In genomic region chr1:35886606-35887431, GRCh38 we compare ENCODE assay signal across 1 cellular context.
TF ChIP-seq lines count a peak whose summit lies in the region.

No MANE protein-coding gene starts in this region.

TF ChIP-seq in SK-N-SH, 30 proteins besides CTCF, POLR2A, EP300 and RAD21 (continued from another document):
- TF ChIP-seq, protein P1, sequence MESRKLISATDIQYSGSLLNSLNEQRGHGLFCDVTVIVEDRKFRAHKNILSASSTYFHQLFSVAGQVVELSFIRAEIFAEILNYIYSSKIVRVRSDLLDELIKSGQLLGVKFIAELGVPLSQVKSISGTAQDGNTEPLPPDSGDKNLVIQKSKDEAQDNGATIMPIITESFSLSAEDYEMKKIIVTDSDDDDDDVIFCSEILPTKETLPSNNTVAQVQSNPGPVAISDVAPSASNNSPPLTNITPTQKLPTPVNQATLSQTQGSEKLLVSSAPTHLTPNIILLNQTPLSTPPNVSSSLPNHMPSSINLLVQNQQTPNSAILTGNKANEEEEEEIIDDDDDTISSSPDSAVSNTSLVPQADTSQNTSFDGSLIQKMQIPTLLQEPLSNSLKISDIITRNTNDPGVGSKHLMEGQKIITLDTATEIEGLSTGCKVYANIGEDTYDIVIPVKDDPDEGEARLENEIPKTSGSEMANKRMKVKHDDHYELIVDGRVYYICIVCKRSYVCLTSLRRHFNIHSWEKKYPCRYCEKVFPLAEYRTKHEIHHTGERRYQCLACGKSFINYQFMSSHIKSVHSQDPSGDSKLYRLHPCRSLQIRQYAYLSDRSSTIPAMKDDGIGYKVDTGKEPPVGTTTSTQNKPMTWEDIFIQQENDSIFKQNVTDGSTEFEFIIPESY (IDR thresholded peaks at IDR 0.05; ENCODE audit: borderline replicate concordance, low read depth) = no peak
- TF ChIP-seq, protein P2, sequence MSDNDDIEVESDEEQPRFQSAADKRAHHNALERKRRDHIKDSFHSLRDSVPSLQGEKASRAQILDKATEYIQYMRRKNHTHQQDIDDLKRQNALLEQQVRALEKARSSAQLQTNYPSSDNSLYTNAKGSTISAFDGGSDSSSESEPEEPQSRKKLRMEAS (IDR thresholded peaks at IDR 0.05; ENCODE audit: low read depth) = no peak
- TF ChIP-seq, protein P3, sequence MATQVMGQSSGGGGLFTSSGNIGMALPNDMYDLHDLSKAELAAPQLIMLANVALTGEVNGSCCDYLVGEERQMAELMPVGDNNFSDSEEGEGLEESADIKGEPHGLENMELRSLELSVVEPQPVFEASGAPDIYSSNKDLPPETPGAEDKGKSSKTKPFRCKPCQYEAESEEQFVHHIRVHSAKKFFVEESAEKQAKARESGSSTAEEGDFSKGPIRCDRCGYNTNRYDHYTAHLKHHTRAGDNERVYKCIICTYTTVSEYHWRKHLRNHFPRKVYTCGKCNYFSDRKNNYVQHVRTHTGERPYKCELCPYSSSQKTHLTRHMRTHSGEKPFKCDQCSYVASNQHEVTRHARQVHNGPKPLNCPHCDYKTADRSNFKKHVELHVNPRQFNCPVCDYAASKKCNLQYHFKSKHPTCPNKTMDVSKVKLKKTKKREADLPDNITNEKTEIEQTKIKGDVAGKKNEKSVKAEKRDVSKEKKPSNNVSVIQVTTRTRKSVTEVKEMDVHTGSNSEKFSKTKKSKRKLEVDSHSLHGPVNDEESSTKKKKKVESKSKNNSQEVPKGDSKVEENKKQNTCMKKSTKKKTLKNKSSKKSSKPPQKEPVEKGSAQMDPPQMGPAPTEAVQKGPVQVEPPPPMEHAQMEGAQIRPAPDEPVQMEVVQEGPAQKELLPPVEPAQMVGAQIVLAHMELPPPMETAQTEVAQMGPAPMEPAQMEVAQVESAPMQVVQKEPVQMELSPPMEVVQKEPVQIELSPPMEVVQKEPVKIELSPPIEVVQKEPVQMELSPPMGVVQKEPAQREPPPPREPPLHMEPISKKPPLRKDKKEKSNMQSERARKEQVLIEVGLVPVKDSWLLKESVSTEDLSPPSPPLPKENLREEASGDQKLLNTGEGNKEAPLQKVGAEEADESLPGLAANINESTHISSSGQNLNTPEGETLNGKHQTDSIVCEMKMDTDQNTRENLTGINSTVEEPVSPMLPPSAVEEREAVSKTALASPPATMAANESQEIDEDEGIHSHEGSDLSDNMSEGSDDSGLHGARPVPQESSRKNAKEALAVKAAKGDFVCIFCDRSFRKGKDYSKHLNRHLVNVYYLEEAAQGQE (IDR thresholded peaks at IDR 0.05; ENCODE audit: low read depth, low read length) = no peak
- no peak for TF ChIP-seq TAF1 (IDR thresholded peaks at IDR 0.05; ENCODE audit: borderline replicate concordance, low read depth, low read length)
